ENCODE assay signal across 8 cellular contexts in genomic region chr1:37930246-37931142, GRCh38. TPM values are rescaled to one million over a fixed set of nuclear protein-coding genes. Genes with fewer than 3 reads are reported as not detected.
DNase-seq lines count a peak whose midpoint lies in the region; ATAC-seq, FAIRE-seq and TF ChIP-seq lines count a peak whose summit lies in the region.

No MANE protein-coding gene starts in this region.

- H3K4me3 ChIP-seq in SK-N-MC (peak overlapping the region; percentile 98), vagina (peak overlapping the region; percentile 77 to 89)

- H3K27me3 ChIP-seq in vagina = no peaks in the 10 kb centered on the region

- no peak overlapping the region for H3K27ac ChIP-seq in SK-N-MC
- peak overlapping the region; percentile 57 for H3K27ac ChIP-seq in vagina

- FAIRE-seq in GM12891 (lab: Jason Lieb, UNC) = peak; percentile 72

- H3K27ac Mint-ChIP-seq in chondrocyte (ENCODE audit: unreplicated experiment) (peak overlapping the region; percentile 63), natural killer cell (peak overlapping the region; percentile 84 to 90)

- peak overlapping the region; percentile 71 for H3K9ac ChIP-seq in SK-N-MC (ENCODE audit: insufficient read length)

- intact Hi-C loops in natural killer cell (cut with micrococcal nuclease) (loop anchor here (1.0 to 5.0 kb wide), 2 partner anchors 60 to 77 kb away; partner anchors contain the start of genes FHL3 and SF3A3), vagina (cut with DNase I) (no loop called here)

- peak overlapping the region; percentile 78 for H3K4me3 Mint-ChIP-seq in chondrocyte (ENCODE audit: unreplicated experiment)
- H3K4me3 Mint-ChIP-seq in natural killer cell = peak overlapping the region; percentile 96

- peaks cover 39% of the 10 kb centered on the region for H3K4me1 Mint-ChIP-seq in chondrocyte (ENCODE audit: low read depth)
- H3K4me1 Mint-ChIP-seq in natural killer cell = peaks cover 33 to 50% of the 10 kb centered on the region in 2 donors

- peaks cover 30% of the 10 kb centered on the region for H3K4me1 ChIP-seq in vagina

- TF ChIP-seq POLR2A in GM12891 (IDR thresholded peaks at IDR 0.05; ENCODE audit: low read depth, low read length) (no peak), vagina (IDR thresholded peaks at IDR 0.05) (no peak)

- H3K36me3 ChIP-seq in SK-N-MC (ENCODE audit: insufficient read depth, low read length) = no peaks in the 10 kb centered on the region
- no peaks in the 10 kb centered on the region for H3K36me3 ChIP-seq in vagina

- no peak for DNase-seq in GM12891 (ENCODE audit: insufficient read length, low spot score)
- no peak for DNase-seq in SK-N-MC (ENCODE audit: low read depth, low spot score)
- peak; percentile 27 for DNase-seq in chondrocyte (ENCODE audit: low spot score)
- no peak for DNase-seq in natural killer cell
- no peak for DNase-seq in vagina (ENCODE audit: extremely low spot score in 2 of 2)
- no peak for DNase-seq in GM19238 (ENCODE audit: insufficient read length, low spot score)
- DNase-seq in effector CD4-positive, alpha-beta T cell = no peak
- DNase-seq in ureter (ENCODE audit: low spot score) = no peak

- no peak for TF ChIP-seq CTCF in chondrocyte (IDR thresholded peaks at IDR 0.05)
- no peak for TF ChIP-seq CTCF in natural killer cell (IDR thresholded peaks at IDR 0.05)
- no peak for TF ChIP-seq CTCF in vagina (IDR thresholded peaks at IDR 0.05)

- ATAC-seq in natural killer cell = peak in 1 of 3 donors; percentile 7

- H3K36me3 Mint-ChIP-seq in chondrocyte (ENCODE audit: low read depth) = peaks cover 9% of the 10 kb centered on the region
- no peaks in the 10 kb centered on the region for H3K36me3 Mint-ChIP-seq in natural killer cell

- H3K9me3 ChIP-seq in SK-N-MC (ENCODE audit: low read depth, low read length) (no peaks in the 10 kb centered on the region), vagina (no peaks in the 10 kb centered on the region)

- no peaks in the 10 kb centered on the region for H3K9me3 Mint-ChIP-seq in chondrocyte (ENCODE audit: low read depth)
- no peaks in the 10 kb centered on the region for H3K9me3 Mint-ChIP-seq in natural killer cell

- H3K27me3 Mint-ChIP-seq in chondrocyte (ENCODE audit: low read depth) = no peaks in the 10 kb centered on the region
- no peaks in the 10 kb centered on the region for H3K27me3 Mint-ChIP-seq in natural killer cell (ENCODE audit: low read depth in 2 of 2)

TF ChIP-seq in GM12891, 5 proteins besides CTCF, POLR2A, EP300 and RAD21:
- TF ChIP-seq SPI1 (IDR thresholded peaks at IDR 0.05; ENCODE audit: low read depth, low read length) (0 out of 2 replicates have a peak, but pooled peaks have one; percentile 8), POLR2AphosphoS5 (IDR thresholded peaks at IDR 0.05; ENCODE audit: low read depth, low read length) (no peak)

RNA-seq across cellular contexts. Expression of gene INPP5B, which starts 16.4 kb away (rescaled TPM):
- 17.5 TPM for polyA plus RNA-seq in GM12891 (2012; ENCODE audit: low read depth, missing spikeins)
- total RNA-seq in chondrocyte (18.7 to 21.2 TPM (median 20.6 TPM) in 3 replicates), natural killer cell (10 to 100 TPM; 34.0 to 66.2 (median 54.7) TPM), vagina (31.2 TPM), ureter (38.1 TPM)

RNA-seq across cellular contexts. Expression of gene SF3A3, which starts 59.3 kb away (rescaled TPM):
- polyA plus RNA-seq in GM12891 (2012; ENCODE audit: low read depth, missing spikeins) = 58.8 TPM
- 45.6 to 60.4 TPM (median 46.2 TPM) in 3 replicates for total RNA-seq in chondrocyte
- total RNA-seq in natural killer cell = 10 to 100 TPM; 48.7 to 75.8 (median 71.1) TPM
- total RNA-seq in vagina = 50.3 TPM
- total RNA-seq in ureter = 44.0 TPM
